ENCODE assay signal across 21 cellular contexts in the genomic region with DNA sequence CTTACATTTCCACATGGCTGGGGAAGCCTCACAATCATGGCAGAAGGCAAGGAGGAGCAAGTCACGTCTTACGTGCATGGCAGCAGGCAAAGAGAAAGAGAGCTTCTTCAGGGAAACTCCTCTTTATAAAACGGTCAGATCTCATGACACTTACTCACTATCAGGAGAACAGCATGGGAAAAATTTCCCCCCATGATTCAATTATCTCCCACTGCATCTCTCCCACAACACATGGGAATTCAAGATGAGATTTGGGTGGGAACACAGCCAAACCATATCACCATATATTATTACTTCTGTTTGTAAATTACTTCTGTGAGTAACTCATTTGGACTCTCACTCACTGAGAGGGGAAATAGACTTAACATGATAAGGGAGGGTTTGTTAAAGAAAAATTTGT.
A peak's percentile ranks its signal among the peaks of the same experiment; 100 is the strongest.
DNase-seq lines count a peak whose midpoint lies in the region; ATAC-seq and FAIRE-seq lines count a peak whose summit lies in the region.
"Had no signal": no experiment of that assay in that cellular context is flagged by ENCODE, and none has a peak within 500 bp of the region (broad histone marks: within the 10 kb centered on the region; RNA-seq: fewer than 3 reads in every experiment).

No MANE protein-coding gene starts in this region.

- no peak for DNase-seq in activated CD4-positive, alpha-beta T cell treated with anti-CD3 and anti-CD28 coated beads for 36 hours
- DNase-seq in activated CD4-positive, alpha-beta T cell treated with anti-CD3 and anti-CD28 coated beads for 1 hour, result no peak
- DNase-seq in T1000 (lab: John Stamatoyannopoulos, UW), result peak; percentile 17
- no peak for DNase-seq in memory B cell (ENCODE audit: low spot score in 2 of 2)
- no peak for DNase-seq in CD1c-positive myeloid dendritic cell (ENCODE audit: extremely low spot score)
- DNase-seq in cerebellar cortex (ENCODE audit: low spot score), result no peak
- no peak for DNase-seq in frontal cortex (ENCODE audit: low spot score in 2 of 2)
- DNase-seq: activated B cell treated with CpG ODN at 0.5 μM for 24 hours; activated naive CD4-positive, alpha-beta T cell; amygdala; heart left ventricle; left colon; mesendoderm; naive B cell; NCI-H1417 treated with DMSO at 0.1 percent for 48 hours; SK-N-SH; spleen; stimulated activated CD4-positive, alpha-beta T cell treated with anti-CD3 and anti-CD28 coated beads, Interleukin-4, amount 100 ng/mL, for 24 hours; upper lobe of left lung had no signal

- intact Hi-C loops in activated CD4-positive, alpha-beta T cell treated with anti-CD3 and anti-CD28 coated beads for 36 hours (cut with DNase I, micrococcal nuclease), result loop anchor here in 1 of 2 experiments (2.0 to 5.0 kb wide), 3 partner anchors 181 to 312 kb away; no protein-coding TSS in a partner anchor

- H3K4me3 Mint-ChIP-seq in activated CD4-positive, alpha-beta T cell treated with anti-CD3 and anti-CD28 coated beads for 36 hours, result peak overlapping the region; percentile 20
- peak overlapping the region; percentile 9 to 81 (median 26) for H3K4me3 Mint-ChIP-seq in IgD-negative memory B cell
- peak overlapping the region; percentile 43 for H3K4me3 Mint-ChIP-seq in memory B cell
- H3K4me3 Mint-ChIP-seq: activated B cell treated with CpG ODN at 0.5 μM for 24 hours; dendritic cell treated with granulocyte-macrophage colony-stimulating factor and Interleukin-4, amounts not matched to agents 40 ng/mL and 50 ng/mL, for 4 days had no signal

- ATAC-seq in activated CD4-positive, alpha-beta T cell treated with anti-CD3 and anti-CD28 coated beads for 36 hours, result no peak
- no peak for ATAC-seq in memory B cell (ENCODE audit: low read depth)
- ATAC-seq: heart left ventricle, left colon had no signal

- H3K4me1 Mint-ChIP-seq in activated CD4-positive, alpha-beta T cell treated with anti-CD3 and anti-CD28 coated beads for 36 hours, result peaks cover 35% of the 10 kb centered on the region
- peaks cover 17 to 36% (median 18%) of the 10 kb centered on the region in 3 donors for H3K4me1 Mint-ChIP-seq in IgD-negative memory B cell
- peaks cover 20% of the 10 kb centered on the region for H3K4me1 Mint-ChIP-seq in memory B cell
- H3K4me1 Mint-ChIP-seq: naive B cell had no signal

- FAIRE-seq in frontal cortex (lab: Jason Lieb, UNC), result no peak

- H3K9me3 Mint-ChIP-seq in activated CD4-positive, alpha-beta T cell treated with anti-CD3 and anti-CD28 coated beads for 36 hours (ENCODE audit: low read depth), result peaks cover 21% of the 10 kb centered on the region
- H3K9me3 Mint-ChIP-seq in IgD-negative memory B cell (peaks cover 3 to 16% (median 4%) of the 10 kb centered on the region in 3 donors), memory B cell (peaks cover 7% of the 10 kb centered on the region)

- POLR2A ChIA-PET in activated CD4-positive, alpha-beta T cell treated with anti-CD3 and anti-CD28 coated beads for 36 hours (lab: Charles Lee), result no interaction called here

- H3K36me3 Mint-ChIP-seq in activated CD4-positive, alpha-beta T cell treated with anti-CD3 and anti-CD28 coated beads for 36 hours (ENCODE audit: low read depth), result peaks cover 34% of the 10 kb centered on the region
- peaks cover 6% of the 10 kb centered on the region for H3K36me3 Mint-ChIP-seq in IgD-negative memory B cell
- peaks cover 24% of the 10 kb centered on the region for H3K36me3 Mint-ChIP-seq in memory B cell
- H3K36me3 Mint-ChIP-seq: naive B cell had no signal

- CTCF ChIA-PET in activated CD4-positive, alpha-beta T cell treated with anti-CD3 and anti-CD28 coated beads for 36 hours (lab: Charles Lee), result no interaction called here

- H3K27ac Mint-ChIP-seq in activated CD4-positive, alpha-beta T cell treated with anti-CD3 and anti-CD28 coated beads for 36 hours, result peak overlapping the region; percentile 35
- H3K27ac Mint-ChIP-seq in IgD-negative memory B cell, result no peak overlapping the region
- peak overlapping the region; percentile 67 for H3K27ac Mint-ChIP-seq in memory B cell
- H3K27ac Mint-ChIP-seq: activated B cell treated with CpG ODN at 0.5 μM for 24 hours; dendritic cell treated with granulocyte-macrophage colony-stimulating factor and Interleukin-4, amounts not matched to agents 40 ng/mL and 50 ng/mL, for 4 days; naive B cell had no signal

- peaks cover 4% of the 10 kb centered on the region for H3K27me3 Mint-ChIP-seq in activated CD4-positive, alpha-beta T cell treated with anti-CD3 and anti-CD28 coated beads for 36 hours
- H3K27me3 Mint-ChIP-seq in IgD-negative memory B cell (no peaks in the 10 kb centered on the region), memory B cell (no peaks in the 10 kb centered on the region)
- H3K27me3 Mint-ChIP-seq: activated B cell treated with CpG ODN at 0.5 μM for 24 hours; dendritic cell treated with granulocyte-macrophage colony-stimulating factor and Interleukin-4, amounts not matched to agents 40 ng/mL and 50 ng/mL, for 4 days; naive B cell had no signal

Comparison
In these comparisons a context has a peak if more than half of its experiments do, and no peak if none do; other contexts are left out.
1. H3K27ac Mint-ChIP-seq: peak in activated CD4-positive, alpha-beta T cell treated with anti-CD3 and anti-CD28 coated beads for 36 hours (single experiment) and memory B cell (single experiment); none in IgD-negative memory B cell (0 of 3).
2. Peak in every context shown above with its lines, with median percentiles within 50 percentile points of each other: H3K4me3 Mint-ChIP-seq.